In genomic region chr15:70244978-70245542, GRCh38 we compare ENCODE assay signal across 16 cellular contexts.
DNase-seq lines count a peak whose midpoint lies in the region; ATAC-seq and TF ChIP-seq lines count a peak whose summit lies in the region.
"Had no signal": no experiment of that assay in that cellular context is flagged by ENCODE, and none has a peak within 500 bp of the region (broad histone marks: within the 10 kb centered on the region; RNA-seq: fewer than 3 reads in every experiment).

No MANE protein-coding gene starts in this region.

- no peak overlapping the region for H3K4me3 Mint-ChIP-seq in activated naive CD4-positive, alpha-beta T cell treated with anti-CD3 and anti-CD28 coated beads, Interleukin-2, amount 50 U/mL, for 24 hours
- H3K4me3 Mint-ChIP-seq: B cell; CD8-positive, alpha-beta T cell had no signal

- no peaks in the 10 kb centered on the region for H3K9me3 Mint-ChIP-seq in activated naive CD4-positive, alpha-beta T cell treated with anti-CD3 and anti-CD28 coated beads, Interleukin-2, amount 50 U/mL, for 24 hours
- H3K9me3 Mint-ChIP-seq: CD8-positive, alpha-beta T cell had no signal

- no peaks in the 10 kb centered on the region for H3K36me3 Mint-ChIP-seq in activated naive CD4-positive, alpha-beta T cell treated with anti-CD3 and anti-CD28 coated beads, Interleukin-2, amount 50 U/mL, for 24 hours
- H3K36me3 Mint-ChIP-seq: CD8-positive, alpha-beta T cell had no signal

- H3K27me3 ChIP-seq in PC-9 (ENCODE audit: insufficient read depth, low read depth) (no peaks in the 10 kb centered on the region), right lobe of liver (no peaks in the 10 kb centered on the region), testis (no peaks in the 10 kb centered on the region)
- H3K27me3 ChIP-seq: SJCRH30 had no signal

- H3K4me2 ChIP-seq in PC-9: no peak overlapping the region

- no peak overlapping the region for H2AFZ ChIP-seq in PC-9

- H3F3A ChIP-seq in PC-9 (ENCODE audit: insufficient read depth, low read depth): peaks cover 14% of the 10 kb centered on the region; the same call in 1 of the 2 replicates

- H3K27ac ChIP-seq in PC-9 (peak overlapping the region; percentile 72; the same call in 1 of the 2 replicates), right lobe of liver (no peak overlapping the region), testis (no peak overlapping the region)
- H3K27ac ChIP-seq: SJCRH30 had no signal

- H3K9me3 ChIP-seq in PC-9 (ENCODE audit: insufficient read depth, low read depth) (no peaks in the 10 kb centered on the region), right lobe of liver (no peaks in the 10 kb centered on the region), testis (no peaks in the 10 kb centered on the region)
- H3K9me3 ChIP-seq: SJCRH30 had no signal

- H3K36me3 ChIP-seq in PC-9 (ENCODE audit: low read depth): no peaks in the 10 kb centered on the region
- H3K36me3 ChIP-seq in right lobe of liver: no peaks in the 10 kb centered on the region
- no peaks in the 10 kb centered on the region for H3K36me3 ChIP-seq in testis (ENCODE audit: low read depth, missing control alignments)
- H3K36me3 ChIP-seq: SJCRH30 had no signal

- no peak for TF ChIP-seq POLR2A in right lobe of liver (IDR thresholded peaks at IDR 0.05)
- TF ChIP-seq POLR2A in testis (IDR thresholded peaks at IDR 0.05): no peak

- no peak for DNase-seq in activated naive CD4-positive, alpha-beta T cell treated with Interleukin-2 at 50 U/mL for 16 hours
- no peak for DNase-seq in PC-9
- peak; percentile 74 to 87 (median 80) for DNase-seq in right lobe of liver
- no peak for DNase-seq in testis
- DNase-seq: ACHN; CD8-positive, alpha-beta T cell; DND-41; GF-D8; KBM-7; NCI-H1092; NCI-H748 treated with DMSO at 0.1 percent for 48 hours had no signal

- peak overlapping the region; percentile 17 for H3K27ac Mint-ChIP-seq in activated naive CD4-positive, alpha-beta T cell treated with anti-CD3 and anti-CD28 coated beads, Interleukin-2, amount 50 U/mL, for 24 hours
- H3K27ac Mint-ChIP-seq: B cell; CD8-positive, alpha-beta T cell had no signal

- TF ChIP-seq CTCF in PC-9 (conservative IDR thresholded peaks at IDR 0.05) (no peak), right lobe of liver (IDR thresholded peaks at IDR 0.05) (no peak), testis (IDR thresholded peaks at IDR 0.05) (no peak)

- peaks cover 58% of the 10 kb centered on the region for H3K4me1 Mint-ChIP-seq in activated naive CD4-positive, alpha-beta T cell treated with anti-CD3 and anti-CD28 coated beads, Interleukin-2, amount 50 U/mL, for 24 hours

- CTCF ChIA-PET in PC-9 (lab: Charles Lee): interaction anchor here (0.6 kb wide), 1 partner anchor 335 kb away, joined by 3 read pairs; no protein-coding TSS in a partner anchor

- H3K4me3 ChIP-seq in PC-9 (no peak overlapping the region), right lobe of liver (no peak overlapping the region), testis (no peak overlapping the region)
- H3K4me3 ChIP-seq: SJCRH30 had no signal

- no TSS peak for BruUV-seq in PC-9 (replicated peaks; lab: Mats Ljungman, UMichigan)

- H3K4me1 ChIP-seq in PC-9 (replicated peaks; ENCODE audit: insufficient read depth) (peaks cover 51% of the 10 kb centered on the region), right lobe of liver (peaks cover 0 to 13% (median 2%) of the 10 kb centered on the region in 4 donors), testis (no peaks in the 10 kb centered on the region)
- H3K4me1 ChIP-seq: SJCRH30 had no signal

- 67% methylated on average over 7 of the region's 9 CpGs for WGBS in right lobe of liver (ENCODE audit: insufficient coverage, low coverage, low lambda C conversion rate, missing lambda C conversion rate)
- WGBS in testis, 2 donors: 88 to 94% methylated on average over 9 of the region's 9 CpGs

- no peaks in the 10 kb centered on the region for H3K79me2 ChIP-seq in PC-9 (ENCODE audit: low read depth)

- POLR2A ChIA-PET in PC-9 (lab: Charles Lee; ENCODE audit: unreplicated experiment): interaction anchor here (0.6 kb wide), 1 partner anchor 609 kb away, joined by 9 read pairs; no protein-coding TSS in a partner anchor

- no peaks in the 10 kb centered on the region for H4K20me1 ChIP-seq in PC-9 (ENCODE audit: insufficient read depth)

- intact Hi-C loops in PC-9 (cut with micrococcal nuclease; ENCODE audit: unreplicated experiment) (loop anchor here (5.0 to 10.0 kb wide), 3 partner anchors 242 to 670 kb away; no protein-coding TSS in a partner anchor), right lobe of liver (cut with DNase I) (no loop called here), testis (cut with DNase I; ENCODE audit: low total_unique reads) (no loop called here)

- H3K27me3 Mint-ChIP-seq in activated naive CD4-positive, alpha-beta T cell treated with anti-CD3 and anti-CD28 coated beads, Interleukin-2, amount 50 U/mL, for 24 hours: no peaks in the 10 kb centered on the region
- H3K27me3 Mint-ChIP-seq: B cell had no signal

- H3K9me2 ChIP-seq in PC-9 (ENCODE audit: insufficient read depth): no peaks in the 10 kb centered on the region

- ATAC-seq in right lobe of liver (peak; percentile 89 to 96 (median 90)), GM21360 (IDR thresholded peaks at IDR 0.05; ENCODE audit: unreplicated experiment) (no peak), GM21786 (IDR thresholded peaks at IDR 0.05; ENCODE audit: unreplicated experiment) (no peak)
- ATAC-seq: CD8-positive, alpha-beta T cell had no signal

Comparison
In these comparisons a context has a peak if more than half of its experiments do, and no peak if none do; other contexts are left out.
1. DNase-seq: peak in right lobe of liver (3 of 3); none in activated naive CD4-positive, alpha-beta T cell treated with Interleukin-2 at 50 U/mL for 16 hours (single experiment), PC-9 (0 of 2) and testis (single experiment).
2. ATAC-seq: peak in right lobe of liver (4 of 4); none in GM21360 (single experiment) and GM21786 (single experiment).